1 cellular context compared by ENCODE assay signal in genomic region chr20:40736468-40736867, GRCh38. TPM values are rescaled to one million over a fixed set of nuclear protein-coding genes. Genes with fewer than 3 reads are reported as not detected.
"Had no signal": no experiment of that assay in that cellular context is flagged by ENCODE, and none has a peak within 500 bp of the region (broad histone marks: within the 10 kb centered on the region; RNA-seq: fewer than 3 reads in every experiment).

No MANE protein-coding gene starts in this region.

RNA-seq across cellular contexts. Expression of gene MAFB, which starts 47.4 kb away (rescaled TPM):
- total RNA-seq: NCI-H460 had no signal
